In the genomic region with DNA sequence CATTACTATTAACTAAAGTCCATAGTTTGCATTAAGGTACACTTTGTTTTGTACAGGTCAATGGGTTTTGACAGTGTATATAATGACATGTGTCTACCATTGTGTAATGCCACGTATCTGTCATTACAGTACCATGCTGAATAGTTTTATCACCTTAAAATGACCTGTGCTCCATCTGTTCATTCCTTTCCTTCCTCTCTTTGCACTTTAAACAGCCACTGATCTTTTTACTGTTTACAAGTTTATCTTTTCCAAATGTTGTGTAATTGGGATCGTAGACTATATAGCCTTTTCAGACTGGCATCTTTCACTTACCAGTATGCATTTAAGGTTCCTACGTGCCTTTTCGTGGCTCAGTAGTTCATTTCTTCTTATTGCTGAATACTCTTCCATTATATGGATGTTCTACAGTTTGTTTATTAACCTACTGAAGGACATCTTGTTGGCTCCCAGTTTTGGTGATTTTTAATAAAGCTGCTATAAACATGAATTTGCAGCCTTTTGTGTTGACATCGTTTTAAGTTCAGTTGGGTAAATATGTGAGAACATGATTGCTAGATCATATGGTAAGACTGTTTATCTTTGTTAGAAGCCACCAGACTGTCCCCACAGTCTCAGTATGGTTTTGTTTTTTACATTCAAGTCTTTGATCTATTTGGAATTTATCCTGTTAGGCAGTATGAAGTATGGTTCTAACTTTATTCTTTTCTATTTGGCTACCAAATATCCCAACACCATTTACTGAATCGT, we compare ENCODE assay signal across 9 cellular contexts. TPM values are rescaled to one million over a fixed set of nuclear protein-coding genes. Genes with fewer than 3 reads are reported as not detected.
DNase-seq lines count a peak whose midpoint lies in the region; ATAC-seq, FAIRE-seq and TF ChIP-seq lines count a peak whose summit lies in the region.
"Had no signal": no experiment of that assay in that cellular context is flagged by ENCODE, and none has a peak within 500 bp of the region (broad histone marks: within the 10 kb centered on the region; RNA-seq: fewer than 3 reads in every experiment).

No MANE protein-coding gene starts in this region.

- no peak overlapping the region for H3K4me2 ChIP-seq in H1 (ENCODE audit: insufficient read depth in 1 of 2, low read depth in 2 of 2, low read length in 2 of 2)

- H4K20me1 ChIP-seq in H1 (replicated peaks in 1 of 2; ENCODE audit: control insufficient read depth in 1 of 2, insufficient read depth in 2 of 2, low read length in 2 of 2) = no peaks in the 10 kb centered on the region

- no peak overlapping the region for H2AK5ac ChIP-seq in H1 (ENCODE audit: low read depth, low read length)

- DNase-seq in GM12892 (ENCODE audit: insufficient read length) (no peak), H1 (ENCODE audit: low read depth in 1 of 2, low spot score in 2 of 2) (no peak), germinal center (ENCODE audit: low spot score) (no peak), activated gamma-delta T cell (lab: John Stamatoyannopoulos, UW) (no peak)
- DNase-seq: SJCRH30 had no signal

- no peak for TF ChIP-seq CTCF in H1 (IDR thresholded peaks at IDR 0.05; ENCODE audit: control extremely low read depth in 1 of 3, insufficient read depth in 1 of 3, low read depth in 1 of 3, low read length in 3 of 3)

- TF ChIP-seq POLR2A in GM12892 (IDR thresholded peaks at IDR 0.05; ENCODE audit: low read depth, low read length) (no peak), H1 (IDR thresholded peaks at IDR 0.05; ENCODE audit: control extremely low read depth in 1 of 2, low read depth in 2 of 2, low read length in 2 of 2) (no peak)

- FAIRE-seq in GM12892 (lab: Jason Lieb, UNC) = peak; percentile 81
- peak; percentile 32 for FAIRE-seq in H1 (lab: Jason Lieb, UNC)

- H3K4ac ChIP-seq in H1 (replicated peaks; ENCODE audit: insufficient read length, low read depth, low read length) = no peak overlapping the region

- no peak overlapping the region for H3K56ac ChIP-seq in H1 (replicated peaks; ENCODE audit: insufficient read length, low read depth, low read length)

- H4K8ac ChIP-seq in H1 (ENCODE audit: extremely low read depth, insufficient read depth, low read length) = no peak overlapping the region

- POLR2A ChIA-PET in H1 (lab: Charles Lee; ENCODE audit: partially characterized antibody) = interaction anchor here (2.4 kb wide), 1 partner anchor 24 kb away, joined by 6 read pairs; a partner anchor contains a TSS

- H3K23ac ChIP-seq in H1 (ENCODE audit: insufficient read length) = no peak overlapping the region

- H3K27me3 ChIP-seq in H1 (replicated peaks in 1 of 4; ENCODE audit: control insufficient read depth in 3 of 4, extremely low read depth in 1 of 4, insufficient read depth in 3 of 4, low read length in 3 of 4) = no peaks in the 10 kb centered on the region
- H3K27me3 ChIP-seq: SJCRH30 had no signal

- no peaks in the 10 kb centered on the region for H3K9me3 ChIP-seq in H1 (ENCODE audit: insufficient read depth in 2 of 2, low read depth in 1 of 2, low read length in 1 of 2)
- H3K9me3 ChIP-seq: SJCRH30 had no signal

- no peaks in the 10 kb centered on the region for H3K23me2 ChIP-seq in H1 (ENCODE audit: low read depth, low read length)

- H2BK120ac ChIP-seq in H1 (replicated peaks; ENCODE audit: low read depth, low read length) = no peak overlapping the region

- no peak overlapping the region for H2BK5ac ChIP-seq in H1 (ENCODE audit: low read depth, low read length)

- H3K79me1 ChIP-seq in H1 (ENCODE audit: low read depth, low read length) = no peaks in the 10 kb centered on the region

- no peak overlapping the region for H2BK12ac ChIP-seq in H1 (ENCODE audit: low read depth, low read length)

- H3K9ac ChIP-seq in H1 (replicated peaks in 1 of 4; ENCODE audit: extremely low read depth in 1 of 4, low read depth in 3 of 4, low read length in 3 of 4) = no peak overlapping the region

- H4K91ac ChIP-seq in H1 (replicated peaks; ENCODE audit: insufficient read length, low read length) = no peak overlapping the region

- ATAC-seq in GM19467 (IDR thresholded peaks at IDR 0.05; ENCODE audit: unreplicated experiment) = peak; percentile 21
- ATAC-seq in HG03432 (IDR thresholded peaks at IDR 0.05; ENCODE audit: unreplicated experiment) = peak; percentile 23
- ATAC-seq in HG03439 (IDR thresholded peaks at IDR 0.05; ENCODE audit: unreplicated experiment) = no peak
- no peak for ATAC-seq in HG03469 (IDR thresholded peaks at IDR 0.05; ENCODE audit: unreplicated experiment)

- no peak overlapping the region for H2BK15ac ChIP-seq in H1 (ENCODE audit: low read length)

- H3K18ac ChIP-seq in H1 (ENCODE audit: extremely low read depth, low read length) = no peak overlapping the region

- no peaks in the 10 kb centered on the region for H3K36me3 ChIP-seq in H1 (ENCODE audit: control insufficient read depth in 2 of 4, insufficient read depth in 4 of 4, low read length in 3 of 4)
- H3K36me3 ChIP-seq: SJCRH30 had no signal

- H3K4me3 ChIP-seq in H1 (ENCODE audit: extremely low read depth in 1 of 4, insufficient read depth in 2 of 4, low read depth in 3 of 4, low read length in 4 of 4) = no peak overlapping the region
- H3K4me3 ChIP-seq: SJCRH30 had no signal

- peaks cover 0 to 27% (median 13%) of the 10 kb centered on the region in 4 experiments; a peak in 5 of 7 replicates for H3K4me1 ChIP-seq in H1 (replicated peaks in 1 of 4; ENCODE audit: control insufficient read depth in 3 of 4, insufficient read depth in 4 of 4, low read length in 3 of 4)

- H3K79me2 ChIP-seq in H1 (ENCODE audit: control insufficient read depth in 1 of 2, insufficient read depth in 2 of 2, low read length in 2 of 2) = peaks cover 0 to 70% of the 10 kb centered on the region in 2 experiments; a peak in 3 of 4 replicates

- H4K5ac ChIP-seq in H1 (ENCODE audit: insufficient read length, low read depth, low read length) = no peak overlapping the region

- no peak overlapping the region for H2AFZ ChIP-seq in H1 (ENCODE audit: low read length)

- no peak overlapping the region for H3K14ac ChIP-seq in H1 (ENCODE audit: insufficient read length)

- WGBS in H1 (ENCODE audit: extremely low coverage in 1 of 2, insufficient coverage in 1 of 2, insufficient read length in 1 of 2, insufficient replicate concordance in 2 of 2, low coverage in 1 of 2, low lambda C conversion rate in 2 of 2, missing lambda C conversion rate in 1 of 2), 2 experiments = 88% methylated on average over 6 of the region's 6 CpGs; no CpG with 5 or more reads in 1 of the 2 experiments

- no peak overlapping the region for H3K27ac ChIP-seq in H1 (ENCODE audit: low read depth, low read length)
- H3K27ac ChIP-seq: SJCRH30 had no signal

- no peak for TF ChIP-seq RAD21 in H1 (IDR thresholded peaks at IDR 0.05 in 1 of 2, conservative IDR thresholded peaks at IDR 0.05 in 1 of 2; ENCODE audit: low read depth in 2 of 2, low read length in 2 of 2)

- no peak overlapping the region for H2BK20ac ChIP-seq in H1 (ENCODE audit: low read length)

- no peak for TF ChIP-seq EP300 in H1 (IDR thresholded peaks at IDR 0.05; ENCODE audit: borderline replicate concordance in 1 of 2, low read depth in 2 of 2, low read length in 2 of 2)

- CTCF ChIA-PET in H1 (lab: Charles Lee; ENCODE audit: partially characterized antibody) = no interaction called here

TF ChIP-seq in H1, 55 proteins besides CTCF, POLR2A, EP300 and RAD21 (continues in another document):
- TF ChIP-seq GTF2F1 (IDR thresholded peaks at IDR 0.05; ENCODE audit: borderline replicate concordance, low read depth, low read length) (no peak), FOSL1 (IDR thresholded peaks at IDR 0.05; ENCODE audit: insufficient read depth, low read depth, low read length) (no peak), KDM1A (IDR thresholded peaks at IDR 0.05; ENCODE audit: borderline replicate concordance, low read length) (no peak), TBP (IDR thresholded peaks at IDR 0.05; ENCODE audit: low read depth, low read length) (no peak), SIX5 (IDR thresholded peaks at IDR 0.05; ENCODE audit: low read depth, low read length) (no peak), NRF1 (IDR thresholded peaks at IDR 0.05; ENCODE audit: low read depth, low read length) (no peak), ASH2L (IDR thresholded peaks at IDR 0.05; ENCODE audit: low read length) (no peak), HDAC6 (IDR thresholded peaks at IDR 0.05; ENCODE audit: low read depth, low read length) (no peak), CREB1 (IDR thresholded peaks at IDR 0.05) (no peak), CEBPB (IDR thresholded peaks at IDR 0.05; ENCODE audit: low read depth, low read length) (no peak)

RNA-seq across cellular contexts. Expression of a gene that starts 24.7 kb away (rescaled TPM):
- 10.5 TPM for polyA plus RNA-seq in GM12892 (2012; ENCODE audit: missing spikeins)
- 27.8 and 29.7 TPM in 2 replicates for total RNA-seq in H1 (2021; fragmentation: NEBNext Ultra II Directional; extraction: Animal tissue kit (Norgen Biotek cat#: 25700))
- 17.0 and 22.0 TPM in 2 replicates for polyA plus RNA-seq in H1 (2011; rRNA removed)
- 22.5 TPM for polyA plus RNA-seq in H1 (2011; cell fraction: cytosol; rRNA removed)
- polyA plus RNA-seq in H1 (2011; cell fraction: nucleus; rRNA removed) = 18.9 TPM
- 11.4 to 21.0 TPM (median 13.5 TPM) in 4 replicates for polyA plus RNA-seq in H1 (2012, experiment 1 of 2)
- polyA plus RNA-seq in H1 (2012, experiment 2 of 2) = 3.5 TPM
- 21.2 TPM for polyA plus RNA-seq in H1 (2013, experiment 1 of 2)
- 21.7 TPM for polyA plus RNA-seq in H1 (2013, experiment 2 of 2)
- polyA minus RNA-seq in H1 (2011; rRNA and poly(A)+ RNA removed) = 32.6 and 35.1 TPM in 2 replicates
- 15.3 TPM for polyA minus RNA-seq in H1 (2011; cell fraction: cytosol; rRNA and poly(A)+ RNA removed)
- 46.6 TPM for polyA minus RNA-seq in H1 (2011; cell fraction: nucleus; rRNA and poly(A)+ RNA removed)

RNA-seq across cellular contexts. Expression of a gene that starts 51.4 kb away (rescaled TPM):
- not detected for polyA plus RNA-seq in GM12892 (2012; ENCODE audit: missing spikeins)
- total RNA-seq in H1 (2021; fragmentation: NEBNext Ultra II Directional; extraction: Animal tissue kit (Norgen Biotek cat#: 25700)) = 30.8 and 32.6 TPM in 2 replicates
- polyA plus RNA-seq in H1 (2011; rRNA removed) = 12.5 and 18.7 TPM in 2 replicates
- polyA plus RNA-seq in H1 (2011; cell fraction: cytosol; rRNA removed) = 16.5 TPM
- 10.7 TPM for polyA plus RNA-seq in H1 (2011; cell fraction: nucleus; rRNA removed)
- 13.9 to 30.1 TPM (median 14.6 TPM) in 4 replicates for polyA plus RNA-seq in H1 (2012, experiment 1 of 2)
- polyA plus RNA-seq in H1 (2012, experiment 2 of 2) = 20.2 TPM
- polyA plus RNA-seq in H1 (2013, experiment 1 of 2) = 38.2 TPM
- 47.4 TPM for polyA plus RNA-seq in H1 (2013, experiment 2 of 2)
- polyA minus RNA-seq in H1 (2011; rRNA and poly(A)+ RNA removed) = 10.9 and 13.5 TPM in 2 replicates
- 9.8 TPM for polyA minus RNA-seq in H1 (2011; cell fraction: cytosol; rRNA and poly(A)+ RNA removed)
- 15.1 TPM for polyA minus RNA-seq in H1 (2011; cell fraction: nucleus; rRNA and poly(A)+ RNA removed)

Comparison
In these comparisons a context has a peak if more than half of its experiments do, and no peak if none do; other contexts are left out.
1. ATAC-seq: peak in GM19467 (single experiment) and HG03432 (single experiment); none in HG03439 (single experiment) and HG03469 (single experiment).